8 cellular contexts compared by ENCODE assay signal in genomic region chr19:17385878-17386611, GRCh38. TPM values are rescaled to one million over a fixed set of nuclear protein-coding genes. Genes with fewer than 3 reads are reported as not detected.
DNase-seq lines count a peak whose midpoint lies in the region; ATAC-seq lines count a peak whose summit lies in the region.

No MANE protein-coding gene starts in this region.

- peaks cover 3% of the 10 kb centered on the region; the same call in 1 of the 2 replicates for H3K9me3 ChIP-seq in SJSA1 (replicated peaks)

- no peak overlapping the region for H3K27ac ChIP-seq in SJSA1

- intact Hi-C loops in left ventricle myocardium superior (cut with micrococcal nuclease) = loop anchor here (5.0 kb wide), 1 partner anchor 39 kb away; no protein-coding TSS in a partner anchor

- peaks cover 4% of the 10 kb centered on the region; the same call in 1 of the 2 replicates for H3K27me3 ChIP-seq in SJSA1 (replicated peaks)

- ATAC-seq in left ventricle myocardium superior (peak; percentile 65), GM21515 (IDR thresholded peaks at IDR 0.05; ENCODE audit: unreplicated experiment) (no peak)

- no peaks in the 10 kb centered on the region for H3K36me3 ChIP-seq in SJSA1

- peak; percentile 74 for DNase-seq in CD1c-positive myeloid dendritic cell (ENCODE audit: extremely low spot score)
- DNase-seq in HK-2 (ENCODE audit: unreplicated experiment) = peak; percentile 53
- peak; percentile 42 to 68 for DNase-seq in SJSA1 (ENCODE audit: low read depth in 1 of 2, low spot score in 2 of 2)
- DNase-seq in activated naive CD4-positive, alpha-beta T cell treated with anti-CD3 and anti-CD28 coated beads, Interleukin-2, amount 50 U/mL, for 16 hours = peak; percentile 70
- peak; percentile 78 for DNase-seq in left ventricle myocardium superior
- peak; percentile 17 for DNase-seq in smooth muscle cell of the brain vasculature (ENCODE audit: low read depth, low spot score)
- DNase-seq in NCI-H446 treated with DMSO at 0.1 percent for 48 hours (lab: John Stamatoyannopoulos, UW) = no peak

- H3K4me3 ChIP-seq in SJSA1 = no peak overlapping the region

- H3K4me1 ChIP-seq in SJSA1 (replicated peaks) = peaks cover 27% of the 10 kb centered on the region

RNA-seq across cellular contexts. Expression of gene CCDC194, which starts 8.0 kb away (rescaled TPM):
- not detected in 2 replicates for total RNA-seq in SJSA1 (2014; rRNA removed; shearing (Covaris generic))
- total RNA-seq in left ventricle myocardium superior = not detected

RNA-seq across cellular contexts. Expression of gene PLVAP, which starts 8.9 kb away (rescaled TPM):
- total RNA-seq in SJSA1 (2014; rRNA removed; shearing (Covaris generic)) = not detected in 2 replicates
- 22.9 TPM for total RNA-seq in left ventricle myocardium superior

RNA-seq across cellular contexts. Expression of gene BST2, which starts 19.4 kb away (rescaled TPM):
- total RNA-seq in SJSA1 (2014; rRNA removed; shearing (Covaris generic)) = 0.45 and 3.8 TPM in 2 replicates
- total RNA-seq in left ventricle myocardium superior = 49.7 TPM

RNA-seq across cellular contexts. Expression of gene MVB12A, which starts 33.8 kb away (rescaled TPM):
- total RNA-seq in SJSA1 (2014; rRNA removed; shearing (Covaris generic)) = 58.5 and 67.9 TPM in 2 replicates
- total RNA-seq in left ventricle myocardium superior = 18.9 TPM

RNA-seq across cellular contexts. Expression of gene GTPBP3, which starts 48.7 kb away (rescaled TPM):
- 19.5 and 31.6 TPM in 2 replicates for total RNA-seq in SJSA1 (2014; rRNA removed; shearing (Covaris generic))
- total RNA-seq in left ventricle myocardium superior = 11.5 TPM

Comparison
In these comparisons a context has a peak if more than half of its experiments do, and no peak if none do; other contexts are left out.
1. RNA of gene PLVAP, which starts 8.9 kb away (total RNA-seq): 22.9 TPM in left ventricle myocardium superior (single experiment); not detected in SJSA1; every median in the first group is over 10 times any median in the second.
2. RNA of gene BST2, which starts 19.4 kb away (total RNA-seq): 49.7 TPM in left ventricle myocardium superior (single experiment); 0.45 to 3.8 TPM in SJSA1; every median in the first group is over 10 times any median in the second.